Comparison of ENCODE assay signal across 26 cellular contexts in genomic region chr2:140348826-140349225, GRCh38.
"Had no signal": no experiment of that assay in that cellular context is flagged by ENCODE, and none has a peak within 500 bp of the region (broad histone marks: within the 10 kb centered on the region; RNA-seq: fewer than 3 reads in every experiment).

No MANE protein-coding gene starts in this region.

- H3K27me3 ChIP-seq: body of pancreas, left lung, neutrophil, ovary, stomach, tibial artery, upper lobe of right lung had no signal

- H3K27ac ChIP-seq: body of pancreas, left lung, lower lobe of right lung, neutrophil, ovary, skin epidermis, stomach, tibial artery, upper lobe of right lung had no signal

- H3K27ac Mint-ChIP-seq: activated naive CD8-positive, alpha-beta T cell; natural killer cell treated with Interleukin-12 subunit alpha and Interleukin-12 subunit beta and Interleukin-15 and Interleukin-18, amount 100 ng/mL, for 72 hours; progenitor cell of endocrine pancreas; stimulated activated naive B cell treated with anti-CD40 and anti-IgM and Interleukin-4, amounts not matched to agents 10 μg/mL and 1 μg/mL and 100 μg/mL, for 72 hours had no signal

- DNase-seq: activated CD4-positive, alpha-beta T cell treated with anti-CD3 and anti-CD28 coated beads for 4 hours; activated CD4-positive, alpha-beta T cell treated with anti-CD3 and anti-CD28 coated beads, Interleukin-2, amount 50 U/mL, for 4 hours; activated effector memory CD4-positive, alpha-beta T cell treated with Interleukin-2 at 50 U/mL for 16 hours; activated naive CD4-positive, alpha-beta T cell treated with Interleukin-2 at 50 U/mL for 16 hours; anterior cingulate cortex; body of pancreas; dermis blood vessel endothelial cell; effector CD8-positive, alpha-beta T cell; left lung; lower lobe of right lung; mucosa of descending colon; ovary; retina; stimulated activated CD4-positive, alpha-beta T cell treated with anti-CD3 and anti-CD28 coated beads, Interleukin-4, amount 100 ng/mL, for 4 hours; stimulated activated CD8-positive, alpha-beta memory T cell treated with anti-CD3 and anti-CD28 coated beads, Interleukin-4, amount 100 ng/mL, for 48 hours; stimulated activated naive B cell treated with anti-CD40 and anti-IgM and Interleukin-4, amounts not matched to agents 10 μg/mL and 1 μg/mL and 100 μg/mL, for 72 hours; stomach; T-helper 1 cell; tibial artery; upper lobe of right lung had no signal

- H3K4me1 Mint-ChIP-seq: stimulated activated naive B cell treated with anti-CD40 and anti-IgM and Interleukin-4, amounts not matched to agents 10 μg/mL and 1 μg/mL and 100 μg/mL, for 72 hours had no signal

- H3K4me1 ChIP-seq: body of pancreas, left lung, lower lobe of right lung, stomach, tibial artery, upper lobe of right lung had no signal

- H3K9me3 Mint-ChIP-seq: stimulated activated naive B cell treated with anti-CD40 and anti-IgM and Interleukin-4, amounts not matched to agents 10 μg/mL and 1 μg/mL and 100 μg/mL, for 72 hours had no signal

- H3K9me3 ChIP-seq: body of pancreas, left lung, lower lobe of right lung, mucosa of descending colon, neutrophil, ovary, stomach, tibial artery, upper lobe of right lung had no signal

- H3K4me3 Mint-ChIP-seq: activated naive CD8-positive, alpha-beta T cell; natural killer cell treated with Interleukin-12 subunit alpha and Interleukin-12 subunit beta and Interleukin-15 and Interleukin-18, amount 100 ng/mL, for 72 hours; stimulated activated naive B cell treated with anti-CD40 and anti-IgM and Interleukin-4, amounts not matched to agents 10 μg/mL and 1 μg/mL and 100 μg/mL, for 72 hours had no signal

- H3K36me3 Mint-ChIP-seq: activated naive CD8-positive, alpha-beta T cell; natural killer cell treated with Interleukin-12 subunit alpha and Interleukin-12 subunit beta and Interleukin-15 and Interleukin-18, amount 100 ng/mL, for 72 hours; stimulated activated naive B cell treated with anti-CD40 and anti-IgM and Interleukin-4, amounts not matched to agents 10 μg/mL and 1 μg/mL and 100 μg/mL, for 72 hours had no signal

- H3K27me3 Mint-ChIP-seq: activated naive CD8-positive, alpha-beta T cell; natural killer cell treated with Interleukin-12 subunit alpha and Interleukin-12 subunit beta and Interleukin-15 and Interleukin-18, amount 100 ng/mL, for 72 hours; progenitor cell of endocrine pancreas; stimulated activated naive B cell treated with anti-CD40 and anti-IgM and Interleukin-4, amounts not matched to agents 10 μg/mL and 1 μg/mL and 100 μg/mL, for 72 hours had no signal

- ATAC-seq: body of pancreas; left lung; lower lobe of right lung; mucosa of descending colon; natural killer cell treated with Interleukin-12 subunit alpha and Interleukin-12 subunit beta and Interleukin-15 and Interleukin-18, amount 100 ng/mL, for 72 hours; sciatic nerve; stimulated activated naive B cell treated with anti-CD40 and anti-IgM and Interleukin-4, amounts not matched to agents 10 μg/mL and 1 μg/mL and 100 μg/mL, for 72 hours; upper lobe of right lung had no signal
